In genomic region chr4:159252491-159252890, GRCh38 we compare ENCODE assay signal across 18 cellular contexts.
DNase-seq lines count a peak whose midpoint lies in the region; ATAC-seq and TF ChIP-seq lines count a peak whose summit lies in the region.
"Had no signal": no experiment of that assay in that cellular context is flagged by ENCODE, and none has a peak within 500 bp of the region (broad histone marks: within the 10 kb centered on the region; RNA-seq: fewer than 3 reads in every experiment).

No MANE protein-coding gene starts in this region.

- whole genome bisulfite sequencing in heart left ventricle, 4 donors, result 9 to 14% (median 11%) methylated on average over 4 of the region's 4 CpGs

- no peak for TF ChIP-seq POLR2A in heart left ventricle (IDR thresholded peaks at IDR 0.05)

- peak; percentile 47 to 63 (median 54) for ATAC-seq in heart left ventricle
- ATAC-seq: upper lobe of right lung had no signal

- no peaks in the 10 kb centered on the region for H3K27me3 ChIP-seq in heart left ventricle
- H3K27me3 ChIP-seq: upper lobe of right lung had no signal

- no peak overlapping the region for H3K4me3 ChIP-seq in cardiac fibroblast (replicated peaks in 1 of 2; ENCODE audit: low read depth in 2 of 2, low read length in 2 of 2)
- no peak overlapping the region for H3K4me3 ChIP-seq in heart left ventricle
- H3K4me3 ChIP-seq: upper lobe of right lung had no signal

- peak overlapping the region in 11 of 12 donors; percentile 7 to 71 (median 55) for H3K27ac ChIP-seq in heart left ventricle
- H3K27ac ChIP-seq: upper lobe of right lung had no signal

- peaks cover 0 to 51% (median 30%) of the 10 kb centered on the region in 12 donors for H3K4me1 ChIP-seq in heart left ventricle

- no peaks in the 10 kb centered on the region for H3K27me3 Mint-ChIP-seq in neural crest cell (ENCODE audit: low read depth)

- DNase-seq in COLO829 (ENCODE audit: low spot score), result peak; percentile 86
- peak; percentile 31 to 68 for DNase-seq in cardiac fibroblast (ENCODE audit: low read depth in 2 of 2)
- DNase-seq in heart left ventricle, result no peak
- no peak for DNase-seq in neural crest cell (ENCODE audit: low read depth, low spot score)
- no peak for DNase-seq in OCI-M2 (lab: John Stamatoyannopoulos, UW; ENCODE audit: unreplicated experiment)
- DNase-seq in COLO668 (lab: John Stamatoyannopoulos, UW; ENCODE audit: unreplicated experiment), result no peak
- DNase-seq in activated CD8-positive, alpha-beta memory T cell treated with anti-CD3 and anti-CD28 coated beads for 24 hours, result no peak
- no peak for DNase-seq in D341Med (ENCODE audit: low spot score)
- DNase-seq: activated CD4-positive, alpha-beta T cell treated with anti-CD3 and anti-CD28 coated beads for 4 hours; activated CD8-positive, alpha-beta memory T cell treated with anti-CD3 and anti-CD28 coated beads, Interleukin-2, amount 50 U/mL, for 48 hours; cortex of kidney; H7; islet precursor cell; NCI-H1694; stimulated activated naive CD4-positive, alpha-beta T cell; T1000; upper lobe of right lung had no signal

- H3K36me3 Mint-ChIP-seq in neural crest cell (ENCODE audit: low read depth), result peaks cover 31% of the 10 kb centered on the region

- peaks cover 40% of the 10 kb centered on the region for H3K4me1 Mint-ChIP-seq in neural crest cell

- peaks cover 0 to 30% (median 0%) of the 10 kb centered on the region in 9 donors for H3K36me3 ChIP-seq in heart left ventricle
- H3K36me3 ChIP-seq: upper lobe of right lung had no signal

- H3K9me3 ChIP-seq in heart left ventricle, result no peaks in the 10 kb centered on the region
- H3K9me3 ChIP-seq: upper lobe of right lung had no signal

- TF ChIP-seq CTCF in cardiac fibroblast (IDR thresholded peaks at IDR 0.05; ENCODE audit: low read depth, low read length), result no peak
- no peak for TF ChIP-seq CTCF in heart left ventricle (IDR thresholded peaks at IDR 0.05)
- no peak for TF ChIP-seq CTCF in neural crest cell (conservative IDR thresholded peaks at IDR 0.05)

- H3K9me3 Mint-ChIP-seq in neural crest cell, result peaks cover 11% of the 10 kb centered on the region

- no peak overlapping the region for H3K27ac Mint-ChIP-seq in neural crest cell (ENCODE audit: unreplicated experiment)

- intact Hi-C loops in heart left ventricle (cut with DNase I), result no loop called here

- H3K4me3 Mint-ChIP-seq in neural crest cell, result peak overlapping the region; percentile 44
- H3K4me3 Mint-ChIP-seq: CD14-positive monocyte had no signal

Comparison
In these comparisons a context has a peak if more than half of its experiments do, and no peak if none do; other contexts are left out.
1. DNase-seq: peak in COLO829 (single experiment) and cardiac fibroblast (2 of 2); none in heart left ventricle (0 of 5), neural crest cell (single experiment), OCI-M2 (single experiment), COLO668 (single experiment), activated CD8-positive, alpha-beta memory T cell treated with anti-CD3 and anti-CD28 coated beads for 24 hours (single experiment) and D341Med (single experiment).